In the genomic region with DNA sequence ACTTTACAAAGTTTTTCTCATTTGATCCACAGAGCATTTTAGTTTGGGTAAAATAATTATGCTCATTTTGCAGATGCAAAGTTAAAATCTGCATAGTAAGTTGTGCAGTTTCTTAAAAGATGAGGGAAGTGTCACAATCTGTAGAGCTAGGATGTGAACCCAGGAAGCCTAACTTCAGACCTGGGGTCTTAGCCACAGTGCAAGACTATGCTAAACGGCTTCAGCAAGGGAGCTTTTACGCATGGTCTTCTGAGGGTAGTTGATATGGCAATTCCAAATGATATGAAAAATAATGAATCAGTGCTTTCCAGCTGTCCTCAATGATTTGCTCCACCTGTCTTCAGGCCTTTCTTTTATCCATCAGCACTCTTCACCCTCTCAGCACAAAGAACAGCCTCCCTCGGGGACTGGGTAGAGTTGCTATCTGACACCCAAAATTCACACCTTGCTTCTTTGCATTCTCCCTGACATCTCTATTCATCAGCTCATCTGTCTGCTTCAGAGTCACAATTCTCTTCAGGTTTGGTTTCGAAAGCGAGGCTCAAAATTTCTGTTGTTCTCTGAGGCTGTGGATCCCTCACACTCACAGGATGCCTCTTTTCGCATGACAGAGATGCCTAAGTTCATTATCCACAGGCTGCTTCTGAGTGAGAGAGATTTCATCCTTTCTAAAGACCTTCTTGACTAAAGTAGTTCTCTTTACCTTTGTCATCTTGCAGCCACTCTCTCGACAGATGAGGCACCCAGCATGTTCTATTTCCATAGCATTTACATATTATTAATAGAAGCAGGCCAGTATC, we compare ENCODE assay signal across 31 cellular contexts.
DNase-seq lines count a peak whose midpoint lies in the region; ATAC-seq and TF ChIP-seq lines count a peak whose summit lies in the region.
"Had no signal": no experiment of that assay in that cellular context is flagged by ENCODE, and none has a peak within 500 bp of the region (broad histone marks: within the 10 kb centered on the region; RNA-seq: fewer than 3 reads in every experiment).

No MANE protein-coding gene starts in this region.

- no peaks in the 10 kb centered on the region for H3K9me3 Mint-ChIP-seq in stimulated activated memory B cell treated with anti-CD40 and anti-IgM and Interleukin-4, amounts not matched to agents 10 μg/mL and 1 μg/mL and 100 μg/mL, for 72 hours
- H3K9me3 Mint-ChIP-seq: activated naive CD8-positive, alpha-beta T cell treated with anti-CD3 and anti-CD28 coated beads for 36 hours; mesothelial cell of epicardium; stimulated activated naive B cell treated with anti-CD40 and anti-IgM and Interleukin-4, amounts not matched to agents 10 μg/mL and 1 μg/mL and 100 μg/mL, for 72 hours had no signal

- no peak overlapping the region for H3K27ac Mint-ChIP-seq in stimulated activated memory B cell treated with anti-CD40 and anti-IgM and Interleukin-4, amounts not matched to agents 10 μg/mL and 1 μg/mL and 100 μg/mL, for 72 hours
- H3K27ac Mint-ChIP-seq: activated CD4-positive, alpha-beta memory T cell treated with anti-CD3 and anti-CD28 coated beads for 36 hours; activated naive CD8-positive, alpha-beta T cell treated with anti-CD3 and anti-CD28 coated beads for 36 hours; CD8-positive, alpha-beta T cell; mesothelial cell of epicardium; natural killer cell; stimulated activated naive B cell treated with anti-CD40 and anti-IgM and Interleukin-4, amounts not matched to agents 10 μg/mL and 1 μg/mL and 100 μg/mL, for 72 hours had no signal

- no peak for TF ChIP-seq CTCF in dorsolateral prefrontal cortex (IDR thresholded peaks at IDR 0.05 in 54 of 56, conservative IDR thresholded peaks at IDR 0.05 in 2 of 56; ENCODE audit: low read depth in 1 of 56, partially characterized antibody in 56 of 56)

- no peak overlapping the region for H3K4me3 ChIP-seq in dorsolateral prefrontal cortex
- H3K4me3 ChIP-seq: hepatocyte, pancreas had no signal

- no peaks in the 10 kb centered on the region for H3K27me3 ChIP-seq in dorsolateral prefrontal cortex
- H3K27me3 ChIP-seq: hepatocyte, pancreas had no signal

- no peaks in the 10 kb centered on the region for H3K27me3 Mint-ChIP-seq in stimulated activated memory B cell treated with anti-CD40 and anti-IgM and Interleukin-4, amounts not matched to agents 10 μg/mL and 1 μg/mL and 100 μg/mL, for 72 hours
- H3K27me3 Mint-ChIP-seq: activated CD4-positive, alpha-beta memory T cell treated with anti-CD3 and anti-CD28 coated beads for 36 hours; activated naive CD8-positive, alpha-beta T cell treated with anti-CD3 and anti-CD28 coated beads for 36 hours; stimulated activated naive B cell treated with anti-CD40 and anti-IgM and Interleukin-4, amounts not matched to agents 10 μg/mL and 1 μg/mL and 100 μg/mL, for 72 hours had no signal

- intact Hi-C loops in dorsolateral prefrontal cortex (cut with DNase I), result no loop called here

- no peaks in the 10 kb centered on the region for H3K4me1 Mint-ChIP-seq in stimulated activated memory B cell treated with anti-CD40 and anti-IgM and Interleukin-4, amounts not matched to agents 10 μg/mL and 1 μg/mL and 100 μg/mL, for 72 hours
- H3K4me1 Mint-ChIP-seq: activated naive CD8-positive, alpha-beta T cell treated with anti-CD3 and anti-CD28 coated beads for 36 hours; mesothelial cell of epicardium; natural killer cell; stimulated activated naive B cell treated with anti-CD40 and anti-IgM and Interleukin-4, amounts not matched to agents 10 μg/mL and 1 μg/mL and 100 μg/mL, for 72 hours had no signal

- no peaks in the 10 kb centered on the region for H3K36me3 Mint-ChIP-seq in stimulated activated memory B cell treated with anti-CD40 and anti-IgM and Interleukin-4, amounts not matched to agents 10 μg/mL and 1 μg/mL and 100 μg/mL, for 72 hours
- H3K36me3 Mint-ChIP-seq: activated CD4-positive, alpha-beta memory T cell treated with anti-CD3 and anti-CD28 coated beads for 36 hours; activated naive CD8-positive, alpha-beta T cell treated with anti-CD3 and anti-CD28 coated beads for 36 hours; CD8-positive, alpha-beta T cell; mesothelial cell of epicardium; natural killer cell; stimulated activated naive B cell treated with anti-CD40 and anti-IgM and Interleukin-4, amounts not matched to agents 10 μg/mL and 1 μg/mL and 100 μg/mL, for 72 hours had no signal

- DNase-seq in NCI-H1694 treated with DMSO at 0.1 percent for 48 hours (lab: John Stamatoyannopoulos, UW), result peak; percentile 16
- DNase-seq in NCI-H1694 (lab: John Stamatoyannopoulos, UW), result no peak
- DNase-seq in NCI-H345 (lab: John Stamatoyannopoulos, UW), result peak; percentile 63
- peak in 1 of 10 donors; percentile 27 for DNase-seq in dorsolateral prefrontal cortex
- DNase-seq in midbrain (lab: John Stamatoyannopoulos, UW), result no peak
- DNase-seq in activated CD4-positive, alpha-beta T cell treated with anti-CD3 and anti-CD28 coated beads for 48 hours, result no peak
- DNase-seq: activated CD4-positive, alpha-beta memory T cell treated with anti-CD3 and anti-CD28 coated beads for 36 hours; activated effector memory CD4-positive, alpha-beta T cell treated with Interleukin-2 at 50 U/mL for 16 hours; activated naive CD8-positive, alpha-beta T cell treated with anti-CD3 and anti-CD28 coated beads for 36 hours; AML-193; CD8-positive, alpha-beta T cell; central memory CD4-positive, alpha-beta T cell; DMS153; GDM1; left ventricle myocardium superior; MV-4-11; natural killer cell; NCI-H82; pancreas; right cardiac atrium; SHP77 treated with DMSO at 0.1 percent for 48 hours; stimulated activated CD4-positive, alpha-beta T cell treated with anti-CD3 and anti-CD28 coated beads, Interleukin-4, amount 100 ng/mL, for 1 hour; stimulated activated naive B cell treated with anti-CD40 and anti-IgM and Interleukin-4, amounts not matched to agents 10 μg/mL and 1 μg/mL and 100 μg/mL, for 72 hours; SW 1271; T1000 had no signal

- no peak overlapping the region for H3K4me3 Mint-ChIP-seq in stimulated activated memory B cell treated with anti-CD40 and anti-IgM and Interleukin-4, amounts not matched to agents 10 μg/mL and 1 μg/mL and 100 μg/mL, for 72 hours
- H3K4me3 Mint-ChIP-seq: activated CD4-positive, alpha-beta memory T cell treated with anti-CD3 and anti-CD28 coated beads for 36 hours; activated naive CD8-positive, alpha-beta T cell treated with anti-CD3 and anti-CD28 coated beads for 36 hours; CD8-positive, alpha-beta T cell; mesothelial cell of epicardium; natural killer cell; stimulated activated naive B cell treated with anti-CD40 and anti-IgM and Interleukin-4, amounts not matched to agents 10 μg/mL and 1 μg/mL and 100 μg/mL, for 72 hours had no signal

- peak overlapping the region in 43 of 59 donors; percentile 1 to 75 (median 46) for H3K27ac ChIP-seq in dorsolateral prefrontal cortex
- H3K27ac ChIP-seq: epithelial cell of prostate, hepatocyte, KMS-11, pancreas had no signal

- peak; percentile 24 for ATAC-seq in stimulated activated memory B cell treated with anti-CD40 and anti-IgM and Interleukin-4, amounts not matched to agents 10 μg/mL and 1 μg/mL and 100 μg/mL, for 72 hours
- ATAC-seq in HG02981 (IDR thresholded peaks at IDR 0.05; ENCODE audit: unreplicated experiment), result no peak
- ATAC-seq: CD8-positive, alpha-beta T cell; left ventricle myocardium superior; natural killer cell; pancreas; right cardiac atrium had no signal

Comparison
In these comparisons a context has a peak if more than half of its experiments do, and no peak if none do; other contexts are left out.
1. DNase-seq: peak in NCI-H1694 treated with DMSO at 0.1 percent for 48 hours (single experiment) and NCI-H345 (single experiment); none in NCI-H1694 (single experiment), midbrain (single experiment) and activated CD4-positive, alpha-beta T cell treated with anti-CD3 and anti-CD28 coated beads for 48 hours (single experiment).